ENCODE assay signal across 9 cellular contexts in the genomic region with DNA sequence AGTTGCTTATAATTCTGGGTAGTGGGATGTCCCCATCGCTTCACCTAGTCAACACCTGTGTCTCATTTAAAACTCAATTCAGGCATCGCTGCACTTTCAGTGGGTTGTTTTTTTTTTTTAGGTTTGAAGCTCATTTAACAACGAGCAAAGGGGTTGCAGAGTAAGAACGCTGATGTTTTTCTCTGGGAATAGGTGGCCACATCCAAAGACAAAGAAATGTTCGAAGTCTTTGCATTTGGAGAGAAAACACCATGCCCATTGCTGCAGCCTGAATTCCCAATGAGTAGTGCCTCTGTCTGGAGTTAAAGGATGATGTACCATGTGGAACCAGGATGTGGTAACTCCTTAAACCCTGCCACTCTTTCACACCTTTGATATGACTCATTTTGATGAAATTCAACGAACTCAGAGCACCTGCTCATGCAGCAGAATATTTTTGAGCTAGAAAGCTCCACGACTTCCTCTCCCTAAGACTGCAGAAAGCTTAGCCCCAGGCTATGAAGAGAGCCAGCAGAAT. TPM values are rescaled to one million over a fixed set of nuclear protein-coding genes. Genes with fewer than 3 reads are reported as not detected.
DNase-seq lines count a peak whose midpoint lies in the region; ATAC-seq and TF ChIP-seq lines count a peak whose summit lies in the region.
"Had no signal": no experiment of that assay in that cellular context is flagged by ENCODE, and none has a peak within 500 bp of the region (broad histone marks: within the 10 kb centered on the region; RNA-seq: fewer than 3 reads in every experiment).

No MANE protein-coding gene starts in this region.

- H3K9me3 Mint-ChIP-seq in activated naive CD8-positive, alpha-beta T cell (ENCODE audit: low read depth) = no peaks in the 10 kb centered on the region
- no peaks in the 10 kb centered on the region for H3K9me3 Mint-ChIP-seq in type B pancreatic cell

- TF ChIP-seq CTCF in type B pancreatic cell (conservative IDR thresholded peaks at IDR 0.05) = no peak

- H3K27me3 Mint-ChIP-seq in activated naive CD8-positive, alpha-beta T cell = no peaks in the 10 kb centered on the region
- peaks cover 2% of the 10 kb centered on the region for H3K27me3 Mint-ChIP-seq in type B pancreatic cell

- ATAC-seq in GM19395 (IDR thresholded peaks at IDR 0.05; ENCODE audit: unreplicated experiment) (peak; percentile 80), HG03354 (IDR thresholded peaks at IDR 0.05; ENCODE audit: poor library complexity, severe bottlenecking, unreplicated experiment) (peak; percentile 89)

- H3K4me3 Mint-ChIP-seq in activated naive CD8-positive, alpha-beta T cell = no peak overlapping the region
- H3K4me3 Mint-ChIP-seq in type B pancreatic cell = no peak overlapping the region

- H3K27ac Mint-ChIP-seq in activated naive CD8-positive, alpha-beta T cell = peak overlapping the region; percentile 50
- H3K27ac Mint-ChIP-seq in type B pancreatic cell = no peak overlapping the region
- H3K27ac Mint-ChIP-seq: progenitor cell of endocrine pancreas had no signal

- no peaks in the 10 kb centered on the region for H3K36me3 Mint-ChIP-seq in activated naive CD8-positive, alpha-beta T cell
- H3K36me3 Mint-ChIP-seq in type B pancreatic cell = no peaks in the 10 kb centered on the region

- DNase-seq in DMS53 treated with DMSO at 0.1 percent for 48 hours (lab: John Stamatoyannopoulos, UW; ENCODE audit: unreplicated experiment) (peak; percentile 32), DMS153 treated with DMSO at 0.1 percent for 48 hours (lab: John Stamatoyannopoulos, UW; ENCODE audit: unreplicated experiment) (no peak), type B pancreatic cell (ENCODE audit: extremely low spot score, unreplicated experiment) (no peak), NCI-H2081 (lab: John Stamatoyannopoulos, UW) (no peak), SHP77 (lab: John Stamatoyannopoulos, UW) (no peak)

- peaks cover 19% of the 10 kb centered on the region for H3K4me1 Mint-ChIP-seq in activated naive CD8-positive, alpha-beta T cell (ENCODE audit: low read depth)
- peaks cover 4% of the 10 kb centered on the region for H3K4me1 Mint-ChIP-seq in type B pancreatic cell (ENCODE audit: unreplicated experiment)

RNA-seq across cellular contexts. Expression of gene BATF, which starts 35.1 kb away (rescaled TPM):
- 2.2 and 2.6 TPM in 2 replicates for total RNA-seq in type B pancreatic cell (ENCODE audit: low replicate concordance)
- total RNA-seq: progenitor cell of endocrine pancreas had no signal

RNA-seq across cellular contexts. Expression of gene JDP2, which starts 59.4 kb away (rescaled TPM):
- 31.3 and 78.6 TPM in 2 replicates for total RNA-seq in type B pancreatic cell (ENCODE audit: low replicate concordance)
